Comparison of ENCODE assay signal across 14 cellular contexts in genomic region chr4:159267940-159268327, GRCh38.
DNase-seq lines count a peak whose midpoint lies in the region; ATAC-seq, FAIRE-seq and TF ChIP-seq lines count a peak whose summit lies in the region.
"Had no signal": no experiment of that assay in that cellular context is flagged by ENCODE, and none has a peak within 500 bp of the region (broad histone marks: within the 10 kb centered on the region; RNA-seq: fewer than 3 reads in every experiment).

No MANE protein-coding gene starts in this region.

- H3K9ac ChIP-seq in OCI-LY3 (ENCODE audit: low read length): peak overlapping the region; percentile 34

- H3K4me1 ChIP-seq in OCI-LY3 (ENCODE audit: low read length): peaks cover 20% of the 10 kb centered on the region
- H3K4me1 ChIP-seq in neuron (ENCODE audit: insufficient read depth, low read length): peaks cover 66% of the 10 kb centered on the region
- peaks cover 8% of the 10 kb centered on the region for H3K4me1 ChIP-seq in mucosa of descending colon (ENCODE audit: low read depth)
- H3K4me1 ChIP-seq in effector memory CD4-positive, alpha-beta T cell (ENCODE audit: control insufficient read depth, insufficient read depth, low read length, poor library complexity, severe bottlenecking): no peaks in the 10 kb centered on the region
- H3K4me1 ChIP-seq: uterus had no signal

- H3K4me2 ChIP-seq in OCI-LY3 (ENCODE audit: low read length): peak overlapping the region; percentile 74

- intact Hi-C loops in mucosa of descending colon (cut with DNase I, micrococcal nuclease): no loop called here

- no peak overlapping the region for H3K27ac ChIP-seq in OCI-LY3 (ENCODE audit: low read length)
- no peak overlapping the region for H3K27ac ChIP-seq in effector memory CD4-positive, alpha-beta T cell (ENCODE audit: insufficient read depth, low read length, poor library complexity, severe bottlenecking)
- H3K27ac ChIP-seq: uterus had no signal

- TF ChIP-seq CTCF in OCI-LY3 (IDR thresholded peaks at IDR 0.05; ENCODE audit: low read depth, low read length) (no peak), fibroblast of pulmonary artery (IDR thresholded peaks at IDR 0.05; ENCODE audit: low read length, missing control alignments) (no peak), mucosa of descending colon (IDR thresholded peaks at IDR 0.05) (no peak)

- DNase-seq in fibroblast of pulmonary artery (ENCODE audit: low read depth) (peak; percentile 33), mucosa of descending colon (no peak), superior temporal gyrus (ENCODE audit: extremely low spot score) (no peak)
- no peak for DNase-seq in effector memory CD4-positive, alpha-beta T cell
- DNase-seq: activated CD4-positive, alpha-beta T cell treated with anti-CD3 and anti-CD28 coated beads for 4 hours; activated effector memory CD4-positive, alpha-beta T cell treated with Interleukin-2 at 50 U/mL for 16 hours; EL; H7; NCI-H524; uterus had no signal

- ATAC-seq in mucosa of descending colon: no peak
- ATAC-seq in GM18861 (IDR thresholded peaks at IDR 0.05; ENCODE audit: unreplicated experiment): no peak

- peak; percentile 43 for FAIRE-seq in A204.1 (lab: Jason Lieb, UNC)

- H3K9me3 ChIP-seq in OCI-LY3 (ENCODE audit: insufficient read depth, low read length): no peaks in the 10 kb centered on the region
- no peaks in the 10 kb centered on the region for H3K9me3 ChIP-seq in neuron (ENCODE audit: low read length)
- H3K9me3 ChIP-seq in mucosa of descending colon: no peaks in the 10 kb centered on the region
- H3K9me3 ChIP-seq in effector memory CD4-positive, alpha-beta T cell (ENCODE audit: control insufficient read depth, low read length): no peaks in the 10 kb centered on the region
- H3K9me3 ChIP-seq: uterus had no signal

- H2AFZ ChIP-seq in OCI-LY3 (ENCODE audit: low read depth, low read length) (0 out of 2 replicates have a peak overlapping the region, but pooled peaks have one; percentile 32), neuron (ENCODE audit: low read depth, low read length) (peak overlapping the region; percentile 42)

- H3K36me3 ChIP-seq in OCI-LY3 (replicated peaks; ENCODE audit: low read depth, low read length) (no peaks in the 10 kb centered on the region), neuron (ENCODE audit: insufficient read depth, low read length) (peaks cover 3% of the 10 kb centered on the region), mucosa of descending colon (ENCODE audit: low read depth) (no peaks in the 10 kb centered on the region)
- no peaks in the 10 kb centered on the region for H3K36me3 ChIP-seq in effector memory CD4-positive, alpha-beta T cell (ENCODE audit: control insufficient read depth, insufficient read depth, low read length)
- H3K36me3 ChIP-seq: uterus had no signal

- no peaks in the 10 kb centered on the region for H4K20me1 ChIP-seq in OCI-LY3 (ENCODE audit: insufficient read depth, low read length)

- H3K79me2 ChIP-seq in OCI-LY3 (ENCODE audit: low read length): no peaks in the 10 kb centered on the region

- H3K4me3 ChIP-seq in OCI-LY3 (ENCODE audit: low read length) (peak overlapping the region; percentile 68), fibroblast of pulmonary artery (replicated peaks; ENCODE audit: low read depth, low read length) (peak overlapping the region; percentile 26), neuron (ENCODE audit: low read length) (peak overlapping the region; percentile 45), mucosa of descending colon (no peak overlapping the region)
- no peak overlapping the region for H3K4me3 ChIP-seq in effector memory CD4-positive, alpha-beta T cell (ENCODE audit: insufficient read depth, low read depth, low read length, poor library complexity, severe bottlenecking)
- H3K4me3 ChIP-seq: uterus had no signal

- no peaks in the 10 kb centered on the region for H3K27me3 ChIP-seq in OCI-LY3 (ENCODE audit: low read depth, low read length)
- no peaks in the 10 kb centered on the region for H3K27me3 ChIP-seq in neuron (ENCODE audit: insufficient read depth, low read length)
- no peaks in the 10 kb centered on the region for H3K27me3 ChIP-seq in effector memory CD4-positive, alpha-beta T cell (replicated peaks; ENCODE audit: control insufficient read depth, insufficient read depth, low read length, poor library complexity, severe bottlenecking)
- H3K27me3 ChIP-seq: uterus had no signal

Comparison
In these comparisons a context has a peak if more than half of its experiments do, and no peak if none do; other contexts are left out.
1. H3K4me3 ChIP-seq: peak in OCI-LY3 (single experiment), fibroblast of pulmonary artery (single experiment) and neuron (single experiment); none in mucosa of descending colon (single experiment) and effector memory CD4-positive, alpha-beta T cell (single experiment).